ENCODE assay signal across 8 cellular contexts in genomic region chr17:43021739-43022512, GRCh38. TPM values are rescaled to one million over a fixed set of nuclear protein-coding genes. Genes with fewer than 3 reads are reported as not detected.
A peak's percentile ranks its signal among the peaks of the same experiment; 100 is the strongest.
DNase-seq lines count a peak whose midpoint lies in the region; ATAC-seq and TF ChIP-seq lines count a peak whose summit lies in the region.

TSS of gene VAT1 (minus strand) at chr17:43022385. CDS start at chr17:43022322, 63 bp downstream.

- POLR2A ChIA-PET in Panc1 (lab: Charles Lee), result interaction anchor here (0.6 to 0.7 kb wide), 2 partner anchors 12 to 255 kb away, joined by 4 to 8 read pairs; no protein-coding TSS in a partner anchor

- intact Hi-C loops in Panc1 (cut with micrococcal nuclease; ENCODE audit: unreplicated experiment), result no loop called here
- intact Hi-C loops in activated T-helper 1 cell treated with anti-CD3 and anti-CD28 coated beads, Interleukin-12 subunit alpha, Interleukin-12 subunit beta, Interleukin-2, Interleukin-4 antibody, amounts not matched to agents 30 ng/mL and 10 ng/mL and 1 ng/mL, durations not matched to agents 14 hours and 24 hours and 36 hours (cut with micrococcal nuclease), result loop anchor here (1.0 to 10.0 kb wide), 6 partner anchors 15 to 830 kb away; partner anchors contain the start of genes GHDC, IFI35, PLEKHH3 and RPL27

- peak within 1 kb of the TSS; percentile 71 to 87 for H3K4me3 ChIP-seq in Panc1 (ENCODE audit: low read depth in 2 of 2, low read length in 2 of 2)
- peak within 1 kb of the TSS; percentile 81 to 86 for H3K4me3 ChIP-seq in mucosa of rectum (ENCODE audit: low read length in 2 of 2)

- H3K4me3 Mint-ChIP-seq in activated T-helper 1 cell treated with anti-CD3 and anti-CD28 coated beads, Interleukin-12 subunit alpha, Interleukin-12 subunit beta, Interleukin-2, Interleukin-4 antibody, amounts not matched to agents 30 ng/mL and 10 ng/mL and 1 ng/mL, durations not matched to agents 14 hours and 24 hours and 36 hours, result peak within 1 kb of the TSS; percentile 84

- peaks cover 25% of the 10 kb centered on the region for H3K27me3 Mint-ChIP-seq in activated T-helper 1 cell treated with anti-CD3 and anti-CD28 coated beads, Interleukin-12 subunit alpha, Interleukin-12 subunit beta, Interleukin-2, Interleukin-4 antibody, amounts not matched to agents 30 ng/mL and 10 ng/mL and 1 ng/mL, durations not matched to agents 14 hours and 24 hours and 36 hours (ENCODE audit: insufficient read depth)

- H3K4me1 ChIP-seq in Panc1 (ENCODE audit: control insufficient read depth, insufficient read depth, low read length) (peaks cover 12% of the 10 kb centered on the region), mucosa of rectum (ENCODE audit: control insufficient read depth in 2 of 2, insufficient read depth in 2 of 2, low read length in 2 of 2) (peaks cover 17 to 24% of the 10 kb centered on the region in 2 donors)

- no peaks in the 10 kb centered on the region for H3K9me3 Mint-ChIP-seq in activated T-helper 1 cell treated with anti-CD3 and anti-CD28 coated beads, Interleukin-12 subunit alpha, Interleukin-12 subunit beta, Interleukin-2, Interleukin-4 antibody, amounts not matched to agents 30 ng/mL and 10 ng/mL and 1 ng/mL, durations not matched to agents 14 hours and 24 hours and 36 hours

- in situ Hi-C loops in Panc1 (cut with HindIII; ENCODE audit: low pct_unique_long_range_greater_than_20kb, low sequenced_read_pairs), result no loop called here

- H3K27ac Mint-ChIP-seq in activated T-helper 1 cell treated with anti-CD3 and anti-CD28 coated beads, Interleukin-12 subunit alpha, Interleukin-12 subunit beta, Interleukin-2, Interleukin-4 antibody, amounts not matched to agents 30 ng/mL and 10 ng/mL and 1 ng/mL, durations not matched to agents 14 hours and 24 hours and 36 hours, result no peak within 1 kb of the TSS

- H3K27me3 ChIP-seq in Panc1 (ENCODE audit: control insufficient read depth, insufficient read depth, low read length) (no peaks in the 10 kb centered on the region), mucosa of rectum (ENCODE audit: control insufficient read depth in 2 of 2, insufficient read depth in 2 of 2, low read length in 2 of 2) (peaks cover 0 to 2% of the 10 kb centered on the region in 2 donors)

- peaks cover 2% of the 10 kb centered on the region for H3K36me3 Mint-ChIP-seq in activated T-helper 1 cell treated with anti-CD3 and anti-CD28 coated beads, Interleukin-12 subunit alpha, Interleukin-12 subunit beta, Interleukin-2, Interleukin-4 antibody, amounts not matched to agents 30 ng/mL and 10 ng/mL and 1 ng/mL, durations not matched to agents 14 hours and 24 hours and 36 hours (ENCODE audit: low read depth)

- peak; percentile 88 for ATAC-seq in Panc1
- peak; percentile 68 for ATAC-seq in esophagus mucosa
- no peak for ATAC-seq in HG03432 (IDR thresholded peaks at IDR 0.05; ENCODE audit: unreplicated experiment)

- H3K27ac ChIP-seq in Panc1 (ENCODE audit: low read length) (peak within 1 kb of the TSS; percentile 82), mucosa of rectum (ENCODE audit: low read depth in 2 of 2, low read length in 2 of 2) (peak within 1 kb of the TSS; percentile 78 to 85)

- no peak for TF ChIP-seq CTCF in Panc1 (IDR thresholded peaks at IDR 0.05)

- no TSS peak for BruUV-seq in Panc1 (replicated peaks; lab: Mats Ljungman, UMichigan)

- CTCF ChIA-PET in Panc1 (lab: Charles Lee), result interaction anchor here (0.6 to 0.7 kb wide), 2 partner anchors 10 to 19 kb away, joined by 8 to 11 read pairs; no protein-coding TSS in a partner anchor

- DNase-seq in DMS53 treated with DMSO at 0.1 percent for 48 hours (lab: John Stamatoyannopoulos, UW; ENCODE audit: unreplicated experiment), result peak; percentile 89
- DNase-seq in HuH-7 (ENCODE audit: low spot score), result peak; percentile 87
- no peak for DNase-seq in Panc1 (ENCODE audit: low read depth, low spot score)
- DNase-seq in activated T-helper 1 cell treated with anti-CD3 and anti-CD28 coated beads, Interleukin-12 subunit alpha, Interleukin-12 subunit beta, Interleukin-2, Interleukin-4 antibody, amounts not matched to agents 30 ng/mL and 10 ng/mL and 1 ng/mL, durations not matched to agents 14 hours and 24 hours and 36 hours (ENCODE audit: low spot score), result peak; percentile 52
- DNase-seq in stimulated activated naive CD4-positive, alpha-beta T cell (lab: John Stamatoyannopoulos, UW), result peak; percentile 16 to 68 (median 56)

- H3K4me1 Mint-ChIP-seq in activated T-helper 1 cell treated with anti-CD3 and anti-CD28 coated beads, Interleukin-12 subunit alpha, Interleukin-12 subunit beta, Interleukin-2, Interleukin-4 antibody, amounts not matched to agents 30 ng/mL and 10 ng/mL and 1 ng/mL, durations not matched to agents 14 hours and 24 hours and 36 hours (ENCODE audit: low read depth), result peaks cover 26% of the 10 kb centered on the region

- H3K9me3 ChIP-seq in Panc1 (ENCODE audit: control insufficient read depth, insufficient read depth, low read depth, low read length) (no peaks in the 10 kb centered on the region), mucosa of rectum (ENCODE audit: control insufficient read depth in 2 of 2, low read length in 2 of 2) (no peaks in the 10 kb centered on the region)

- H3K36me3 ChIP-seq in Panc1 (ENCODE audit: control insufficient read depth, insufficient read depth, low read length), result no peaks in the 10 kb centered on the region; the same call in 1 of the 2 replicates
- peaks cover 3% of the 10 kb centered on the region in 2 donors for H3K36me3 ChIP-seq in mucosa of rectum (ENCODE audit: control insufficient read depth in 2 of 2, insufficient read depth in 2 of 2, low read length in 2 of 2)

- H3K9ac ChIP-seq in mucosa of rectum (ENCODE audit: low read depth in 1 of 2, low read length in 2 of 2), result peak within 1 kb of the TSS; percentile 72 to 80

RNA-seq across cellular contexts. Expression of gene VAT1, which starts in this region (rescaled TPM):
- total RNA-seq in Panc1 (2021; ENCODE audit: unreplicated experiment), result 169 TPM
- polyA plus RNA-seq in Panc1 (2012; ENCODE audit: insufficient read length), result 320 TPM
- 17.3 TPM in 2 replicates for total RNA-seq in activated T-helper 1 cell treated with anti-CD3 and anti-CD28 coated beads, Interleukin-12 subunit alpha, Interleukin-12 subunit beta, Interleukin-2, Interleukin-4 antibody, amounts not matched to agents 30 ng/mL and 10 ng/mL and 1 ng/mL, durations not matched to agents 14 hours and 24 hours and 36 hours
- 83.5 TPM for total RNA-seq in esophagus mucosa
